ENCODE assay signal across 28 cellular contexts in genomic region chrX:102077426-102077825, GRCh38. TPM values are rescaled to one million over a fixed set of nuclear protein-coding genes. Genes with fewer than 3 reads are reported as not detected.
"Had no signal": no experiment of that assay in that cellular context is flagged by ENCODE, and none has a peak within 500 bp of the region (broad histone marks: within the 10 kb centered on the region; RNA-seq: fewer than 3 reads in every experiment).

No MANE protein-coding gene starts in this region.

- H3K9me3 ChIP-seq: colonic mucosa, esophagus squamous epithelium, gastrocnemius medialis, heart right ventricle, left lung, lower lobe of right lung had no signal

- ATAC-seq: effector memory CD8-positive, alpha-beta T cell; esophagus mucosa; gastrocnemius medialis; heart right ventricle; left cardiac atrium; left lung; left ventricle myocardium superior; lower lobe of right lung; naive thymus-derived CD4-positive, alpha-beta T cell had no signal

- DNase-seq: colonic mucosa; cortex of kidney; effector CD8-positive, alpha-beta T cell; effector memory CD8-positive, alpha-beta T cell; endodermal cell; erythroblast; esophagus squamous epithelium; foreskin fibroblast; foreskin melanocyte; gastrocnemius medialis; glutamatergic neuron; head of caudate nucleus; heart right ventricle; hippocampal formation; left cardiac atrium; left lung; left ventricle myocardium superior; lower lobe of right lung; mesenchymal stem cell; naive thymus-derived CD4-positive, alpha-beta T cell had no signal

- FAIRE-seq: endometrium, islet of Langerhans, keratinocyte had no signal

- H3K4me1 ChIP-seq: colonic mucosa, esophagus squamous epithelium, gastrocnemius medialis, heart right ventricle, left lung, lower lobe of right lung had no signal

- H3K4me3 ChIP-seq: colonic mucosa, esophagus squamous epithelium, gastrocnemius medialis, heart right ventricle, left lung, lower lobe of right lung had no signal

- H3K36me3 ChIP-seq: colonic mucosa, esophagus squamous epithelium, gastrocnemius medialis, heart right ventricle, left lung, lower lobe of right lung had no signal

- H3K27ac ChIP-seq: colonic mucosa, epithelial cell of prostate, esophagus squamous epithelium, gastrocnemius medialis, heart right ventricle, left lung, lower lobe of right lung had no signal

- H3K27me3 ChIP-seq: colonic mucosa, left lung had no signal

RNA-seq across cellular contexts. Expression of gene TCEAL2, which starts 48.1 kb away (rescaled TPM):
- total RNA-seq: dermis microvascular lymphatic vessel endothelial cell, esophagus mucosa, gastrocnemius medialis, glomerular endothelial cell, left ventricle myocardium superior, lung microvascular endothelial cell had no signal
- polyA plus RNA-seq: keratinocyte had no signal
